In genomic region chr22:39270792-39271191, GRCh38 we compare ENCODE assay signal across 24 cellular contexts.
"Had no signal": no experiment of that assay in that cellular context is flagged by ENCODE, and none has a peak within 500 bp of the region (broad histone marks: within the 10 kb centered on the region; RNA-seq: fewer than 3 reads in every experiment).

No MANE protein-coding gene starts in this region.

- H3K9me3 ChIP-seq: colonic mucosa, esophagus muscularis mucosa, gastroesophageal sphincter, prostate gland, suprapubic skin, transverse colon, upper lobe of right lung, vagina had no signal

- H3K4me1 ChIP-seq: colonic mucosa, foreskin keratinocyte, gastroesophageal sphincter, neural progenitor cell, prostate gland, transverse colon, vagina had no signal

- H3K27me3 ChIP-seq: colonic mucosa, esophagus muscularis mucosa, foreskin keratinocyte, gastroesophageal sphincter, neural progenitor cell, right atrium auricular region, suprapubic skin, transverse colon, upper lobe of right lung, vagina had no signal

- H3K4me2 ChIP-seq: neural progenitor cell had no signal

- DNase-seq: colonic mucosa; effector memory CD4-positive, alpha-beta T cell; foreskin keratinocyte; hypothalamus; immature natural killer cell; islet precursor cell; kidney glomerular epithelial cell; mesendoderm; midbrain; naive thymus-derived CD4-positive, alpha-beta T cell; nucleus accumbens; stimulated activated CD4-positive, alpha-beta T cell treated with anti-CD3 and anti-CD28 coated beads, Interleukin-15, amount 100 ng/mL, for 24 hours; stimulated activated CD4-positive, alpha-beta T cell treated with anti-CD3 and anti-CD28 coated beads, Interleukin-2, amount 100 ng/mL, for 48 hours; stimulated activated naive B cell treated with anti-CD40 and anti-IgM and Interleukin-4, amounts not matched to agents 10 μg/mL and 1 μg/mL and 100 μg/mL, for 72 hours; transverse colon; upper lobe of right lung had no signal

- H3K4me3 ChIP-seq: colonic mucosa, esophagus muscularis mucosa, gastroesophageal sphincter, neural progenitor cell, prostate gland, right atrium auricular region, skin epidermis, suprapubic skin, transverse colon, upper lobe of right lung, vagina had no signal

- H3K36me3 ChIP-seq: colonic mucosa, esophagus muscularis mucosa, gastroesophageal sphincter, neural progenitor cell, prostate gland, right atrium auricular region, suprapubic skin, transverse colon, upper lobe of right lung, vagina had no signal

- ATAC-seq: foreskin keratinocyte; gastroesophageal sphincter; naive thymus-derived CD4-positive, alpha-beta T cell; stimulated activated naive B cell treated with anti-CD40 and anti-IgM and Interleukin-4, amounts not matched to agents 10 μg/mL and 1 μg/mL and 100 μg/mL, for 72 hours; upper lobe of right lung had no signal

- H3K27ac ChIP-seq: colonic mucosa, esophagus muscularis mucosa, foreskin keratinocyte, gastroesophageal sphincter, neural progenitor cell, prostate gland, right atrium auricular region, skin epidermis, suprapubic skin, transverse colon, upper lobe of right lung, vagina had no signal
